18 cellular contexts compared by ENCODE assay signal in genomic region chrX:13533726-13534125, GRCh38. TPM values are rescaled to one million over a fixed set of nuclear protein-coding genes. Genes with fewer than 3 reads are reported as not detected.
DNase-seq lines count a peak whose midpoint lies in the region; ATAC-seq and TF ChIP-seq lines count a peak whose summit lies in the region.
"Had no signal": no experiment of that assay in that cellular context is flagged by ENCODE, and none has a peak within 500 bp of the region (broad histone marks: within the 10 kb centered on the region; RNA-seq: fewer than 3 reads in every experiment).

No MANE protein-coding gene starts in this region.

- H3K9ac ChIP-seq in IMR-90 (ENCODE audit: low read depth, low read length) = no peak overlapping the region
- H3K9ac ChIP-seq: BLaER1 treated with 17β-estradiol and CSF1 and Interleukin-3, amounts not matched to agents 10 nM and 100 nM had no signal

- no peaks in the 10 kb centered on the region for H3K79me1 ChIP-seq in IMR-90 (ENCODE audit: low read depth in 1 of 2, low read length in 2 of 2)

- in situ Hi-C loops in IMR-90 (cut with MboI; ENCODE audit: low sequenced_read_pairs) = no loop called here

- no peak overlapping the region for H4K91ac ChIP-seq in IMR-90 (ENCODE audit: insufficient read depth, low read depth, low read length)

- no peak overlapping the region for H3K27ac ChIP-seq in IMR-90 (ENCODE audit: insufficient read depth, low read length)
- H3K27ac ChIP-seq in dorsolateral prefrontal cortex = no peak overlapping the region
- H3K27ac ChIP-seq: BLaER1 treated with 17β-estradiol and CSF1 and Interleukin-3, amounts not matched to agents 10 nM and 100 nM; gastroesophageal sphincter; psoas muscle had no signal

- no peak overlapping the region for H3K18ac ChIP-seq in IMR-90 (ENCODE audit: low read depth, low read length)

- intact Hi-C loops in IMR-90 (cut with micrococcal nuclease) (no loop called here), dorsolateral prefrontal cortex (cut with DNase I) (no loop called here)

- ATAC-seq in IMR-90 (ENCODE audit: low read depth) = peak; percentile 51
- ATAC-seq in HG02852 (IDR thresholded peaks at IDR 0.05; ENCODE audit: unreplicated experiment) = no peak
- ATAC-seq in GM21825 (IDR thresholded peaks at IDR 0.05; ENCODE audit: unreplicated experiment) = no peak
- ATAC-seq in HG03457 (IDR thresholded peaks at IDR 0.05; ENCODE audit: unreplicated experiment) = no peak
- ATAC-seq: gastroesophageal sphincter, GM23338, psoas muscle had no signal

- no peak overlapping the region for H3K4ac ChIP-seq in IMR-90 (ENCODE audit: low read depth, low read length)

- no peak for TF ChIP-seq RAD21 in IMR-90 (IDR thresholded peaks at IDR 0.05; ENCODE audit: low read length)

- TF ChIP-seq CTCF in IMR-90 (conservative IDR thresholded peaks at IDR 0.05; ENCODE audit: low read depth, low read length) (no peak), dorsolateral prefrontal cortex (IDR thresholded peaks at IDR 0.05 in 54 of 56, conservative IDR thresholded peaks at IDR 0.05 in 2 of 56; ENCODE audit: low read depth in 1 of 56, partially characterized antibody in 56 of 56) (no peak)

- dilution Hi-C loops in IMR-90 (cut with HindIII; ENCODE audit: low sequenced_read_pairs, unreplicated experiment) = no loop called here

- H2BK20ac ChIP-seq in IMR-90 (ENCODE audit: low read depth, low read length) = no peak overlapping the region

- POLR2A ChIA-PET in IMR-90 (lab: Charles Lee; ENCODE audit: unreplicated experiment) = no interaction called here

- BruUV-seq in IMR-90 (replicated peaks; lab: Mats Ljungman, UMichigan) = no TSS peak

- H2AK9ac ChIP-seq in IMR-90 (replicated peaks; ENCODE audit: low read depth, low read length, poor library complexity) = no peak overlapping the region

- H2BK15ac ChIP-seq in IMR-90 (ENCODE audit: low read depth, low read length) = no peak overlapping the region

- peaks cover 6% of the 10 kb centered on the region for H3K27me3 ChIP-seq in IMR-90 (ENCODE audit: control insufficient read depth, insufficient read depth, low read length)
- H3K27me3 ChIP-seq in dorsolateral prefrontal cortex = peaks cover 0 to 87% (median 21%) of the 10 kb centered on the region in 45 donors
- H3K27me3 ChIP-seq: gastroesophageal sphincter had no signal

- peak; percentile 49 for DNase-seq in COLO829 (ENCODE audit: low spot score)
- DNase-seq in IMR-90 = peak; percentile 24
- peak; percentile 47 for DNase-seq in astrocyte of the hippocampus (ENCODE audit: low read depth, low spot score)
- DNase-seq in iris pigment epithelial cell (ENCODE audit: low read depth) = peak; percentile 31
- no peak for DNase-seq in dorsolateral prefrontal cortex
- DNase-seq: activated naive CD4-positive, alpha-beta T cell treated with anti-CD3 and anti-CD28 coated beads, Interleukin-2, amount 50 U/mL, for 16 hours; NCI-H1417; NCI-H524 treated with DMSO at 0.1 percent for 48 hours; psoas muscle; Right ventricle myocardium superior; stimulated activated CD4-positive, alpha-beta T cell treated with anti-CD3 and anti-CD28 coated beads, Interleukin-2, amount 100 ng/mL, for 48 hours had no signal

- H4K8ac ChIP-seq in IMR-90 (ENCODE audit: low read depth in 2 of 2, low read length in 2 of 2) = no peak overlapping the region

- H2AFZ ChIP-seq in IMR-90 (replicated peaks; ENCODE audit: low read length, poor library complexity) = no peak overlapping the region
- H2AFZ ChIP-seq: GM23338 had no signal

- TF ChIP-seq POLR2A in IMR-90 (IDR thresholded peaks at IDR 0.05; ENCODE audit: low read depth, low read length) = no peak

- H3K9me3 ChIP-seq in IMR-90 (ENCODE audit: control insufficient read depth, insufficient read depth, low read length) = no peaks in the 10 kb centered on the region
- H3K9me3 ChIP-seq: gastroesophageal sphincter, psoas muscle had no signal

- no peaks in the 10 kb centered on the region for H3K9me1 ChIP-seq in IMR-90 (ENCODE audit: insufficient read depth, low read length)

- H3K4me3 ChIP-seq in IMR-90 (ENCODE audit: insufficient read depth, low read depth, low read length) = no peak overlapping the region
- no peak overlapping the region for H3K4me3 ChIP-seq in dorsolateral prefrontal cortex
- H3K4me3 ChIP-seq: BLaER1 treated with 17β-estradiol and CSF1 and Interleukin-3, amounts not matched to agents 10 nM and 100 nM; gastroesophageal sphincter; GM23338; psoas muscle had no signal

- no peaks in the 10 kb centered on the region for H4K20me1 ChIP-seq in IMR-90 (ENCODE audit: insufficient read depth, low read length)

- H2BK5ac ChIP-seq in IMR-90 (ENCODE audit: low read depth, low read length, poor library complexity, severe bottlenecking) = no peak overlapping the region

- WGBS in IMR-90 (ENCODE audit: extremely low coverage in 2 of 2, insufficient read length in 1 of 2), 2 experiments = 20% methylated on average over 2 of the region's 3 CpGs; no CpG with 5 or more reads in 1 of the 2 experiments

- no peak overlapping the region for H3K23ac ChIP-seq in IMR-90 (ENCODE audit: low read depth, low read length)

- no peak overlapping the region for H3K56ac ChIP-seq in IMR-90 (ENCODE audit: extremely low read depth, insufficient read depth, low read length)

- CTCF ChIA-PET in IMR-90 (lab: Yijun Ruan, JAX) = no interaction called here

- H3K4me1 ChIP-seq in IMR-90 (ENCODE audit: control insufficient read depth, insufficient read depth, low read length) = no peaks in the 10 kb centered on the region
- H3K4me1 ChIP-seq: gastroesophageal sphincter, psoas muscle had no signal

- H4K5ac ChIP-seq in IMR-90 (ENCODE audit: low read depth, low read length) = no peak overlapping the region

- no peak overlapping the region for H3K14ac ChIP-seq in IMR-90 (replicated peaks; ENCODE audit: low read depth, low read length)

- no peak overlapping the region for H2AK5ac ChIP-seq in IMR-90 (ENCODE audit: low read depth, low read length)

- H3K36me3 ChIP-seq in IMR-90 (ENCODE audit: control insufficient read depth, insufficient read depth, low read length) = no peaks in the 10 kb centered on the region
- H3K36me3 ChIP-seq: BLaER1 treated with 17β-estradiol and CSF1 and Interleukin-3, amounts not matched to agents 10 nM and 100 nM; gastroesophageal sphincter had no signal

- H2BK120ac ChIP-seq in IMR-90 (ENCODE audit: low read depth, low read length) = no peak overlapping the region

- H3K4me2 ChIP-seq in IMR-90 (ENCODE audit: low read depth, low read length) = no peak overlapping the region
- H3K4me2 ChIP-seq: BLaER1 treated with 17β-estradiol and CSF1 and Interleukin-3, amounts not matched to agents 10 nM and 100 nM; GM23338 had no signal

TF ChIP-seq in IMR-90, 13 proteins besides CTCF, POLR2A, EP300 and RAD21:
- TF ChIP-seq MAFK (IDR thresholded peaks at IDR 0.05; ENCODE audit: low read depth, low read length) (no peak), MXI1 (IDR thresholded peaks at IDR 0.05; ENCODE audit: borderline replicate concordance, low read depth, low read length) (no peak), CHD1 (IDR thresholded peaks at IDR 0.05; ENCODE audit: low read depth, low read length) (no peak), NFE2L2 (IDR thresholded peaks at IDR 0.05; ENCODE audit: low read depth, low read length) (no peak), RFX5 (IDR thresholded peaks at IDR 0.05; ENCODE audit: low read depth, low read length) (no peak), BHLHE40 (IDR thresholded peaks at IDR 0.05; ENCODE audit: low read depth, low read length) (peak; percentile 79), ELK1 (IDR thresholded peaks at IDR 0.05; ENCODE audit: borderline replicate concordance, low read depth, low read length) (no peak)
TF ChIP-seq in IMR-90: peak in this region for 1.

RNA-seq across cellular contexts. Expression of gene EGFL6, which starts 35.7 kb away (rescaled TPM):
- total RNA-seq in IMR-90 (2012; rRNA removed) (not detected in 2 replicates), dorsolateral prefrontal cortex (1 to 10 TPM in 3 of 120 experiments, under 1 TPM in 98, not detected in 19; 0.18 to 1.1 (median 0.45) TPM)
- not detected in 2 replicates for polyA plus RNA-seq in IMR-90 (2012; rRNA removed)
- not detected in 2 replicates for polyA plus RNA-seq in IMR-90 (2012; cell fraction: cytosol; rRNA removed)
- not detected in 2 replicates for polyA plus RNA-seq in IMR-90 (2012; cell fraction: nucleus; rRNA removed; ENCODE audit: low replicate concordance)
- total RNA-seq: mononuclear cell, Right ventricle myocardium superior had no signal
- polyA plus RNA-seq: psoas muscle had no signal

Comparison
In these comparisons a context has a peak if more than half of its experiments do, and no peak if none do; other contexts are left out.
1. DNase-seq: peak in COLO829 (single experiment), IMR-90 (single experiment), astrocyte of the hippocampus (single experiment) and iris pigment epithelial cell (single experiment); none in dorsolateral prefrontal cortex (0 of 10).